Comparison of ENCODE assay signal across 18 cellular contexts in genomic region chr7:107208563-107208962, GRCh38. TPM values are rescaled to one million over a fixed set of nuclear protein-coding genes. Genes with fewer than 3 reads are reported as not detected.
DNase-seq lines count a peak whose midpoint lies in the region; ATAC-seq and TF ChIP-seq lines count a peak whose summit lies in the region.
"Had no signal": no experiment of that assay in that cellular context is flagged by ENCODE, and none has a peak within 500 bp of the region (broad histone marks: within the 10 kb centered on the region; RNA-seq: fewer than 3 reads in every experiment).

No MANE protein-coding gene starts in this region.

- in situ Hi-C loops in brain microvascular endothelial cell (cut with HindIII; ENCODE audit: low pct_ligation_motif_present, low sequenced_read_pairs): no loop called here

- H3K4me2 ChIP-seq in SK-N-SH: no peak overlapping the region

- H3K9ac ChIP-seq in SK-N-SH: no peak overlapping the region
- H3K9ac ChIP-seq in subcutaneous abdominal adipose tissue (ENCODE audit: low read length in 5 of 5): no peak overlapping the region

- CTCF ChIA-PET in SK-N-SH (lab: Yijun Ruan, JAX): interaction anchor here (1.7 to 2.6 kb wide), 2 partner anchors 14 to 534 kb away, joined by 5 to 10 read pairs; no protein-coding TSS in a partner anchor

- no peak for TF ChIP-seq CTCF in SK-N-SH (IDR thresholded peaks at IDR 0.05)
- TF ChIP-seq CTCF in brain microvascular endothelial cell (IDR thresholded peaks at IDR 0.05; ENCODE audit: low read depth, low read length, missing control alignments): no peak
- TF ChIP-seq CTCF in mucosa of descending colon (IDR thresholded peaks at IDR 0.05): no peak

- POLR2A ChIA-PET in SK-N-SH (lab: Yijun Ruan, JAX): interaction anchor here (0.5 kb wide), 1 partner anchor 67 kb away, joined by 3 read pairs; no protein-coding TSS in a partner anchor

- TF ChIP-seq RAD21 in SK-N-SH (IDR thresholded peaks at IDR 0.05; ENCODE audit: low read length): no peak

- H3K9me2 ChIP-seq in SK-N-SH: no peaks in the 10 kb centered on the region

- intact Hi-C loops in mucosa of descending colon (cut with DNase I, micrococcal nuclease): no loop called here

- H3K4me3 ChIP-seq in SK-N-SH (ENCODE audit: low read depth in 2 of 2, low read length in 1 of 2): no peak overlapping the region
- no peak overlapping the region for H3K4me3 ChIP-seq in brain microvascular endothelial cell (ENCODE audit: low read depth, low read length)
- H3K4me3 ChIP-seq in muscle layer of duodenum (ENCODE audit: low read depth in 1 of 2, low read length in 2 of 2): no peak overlapping the region
- no peak overlapping the region for H3K4me3 ChIP-seq in subcutaneous abdominal adipose tissue (ENCODE audit: low read depth in 1 of 5, low read length in 5 of 5)
- H3K4me3 ChIP-seq in mucosa of descending colon: no peak overlapping the region
- H3K4me3 ChIP-seq: ovary, tibial nerve had no signal

- DNase-seq in SK-N-SH (no peak), brain microvascular endothelial cell (no peak), NCI-H2081 (lab: John Stamatoyannopoulos, UW) (no peak), mucosa of descending colon (no peak)
- DNase-seq in effector CD4-positive, alpha-beta T cell: no peak
- DNase-seq: activated gamma-delta T cell; DMS153; effector memory CD4-positive, alpha-beta T cell; islet precursor cell; NCI-H187; ovary; SIG-M5 had no signal

- H3K36me3 ChIP-seq in SK-N-SH (replicated peaks in 1 of 2; ENCODE audit: control insufficient read depth in 1 of 2, insufficient read depth in 2 of 2, low read length in 1 of 2): peaks cover 23 to 59% of the 10 kb centered on the region in 2 experiments
- peaks cover 8% of the 10 kb centered on the region for H3K36me3 ChIP-seq in brain microvascular endothelial cell (replicated peaks)
- H3K36me3 ChIP-seq in muscle layer of duodenum (ENCODE audit: control insufficient read depth in 1 of 2, insufficient read depth in 2 of 2, low read length in 2 of 2): peaks cover 24 to 28% of the 10 kb centered on the region in 2 donors
- peaks cover 15 to 55% (median 38%) of the 10 kb centered on the region in 5 donors for H3K36me3 ChIP-seq in subcutaneous abdominal adipose tissue (ENCODE audit: control insufficient read depth in 5 of 5, insufficient read depth in 5 of 5, low read length in 5 of 5)
- no peaks in the 10 kb centered on the region for H3K36me3 ChIP-seq in mucosa of descending colon (ENCODE audit: low read depth)
- H3K36me3 ChIP-seq: ovary had no signal

- peak overlapping the region; percentile 6 to 44; a peak in 3 of 4 replicates for H3K27ac ChIP-seq in SK-N-SH (ENCODE audit: low read depth in 2 of 2, low read length in 1 of 2)
- peak overlapping the region; percentile 6 for H3K27ac ChIP-seq in brain microvascular endothelial cell
- H3K27ac ChIP-seq in muscle layer of duodenum (ENCODE audit: low read length): peak overlapping the region; percentile 3
- H3K27ac ChIP-seq in subcutaneous abdominal adipose tissue (ENCODE audit: low read depth, low read length): peak overlapping the region; percentile 58
- H3K27ac ChIP-seq: 22Rv1, ovary had no signal

- H3K4me1 ChIP-seq in SK-N-SH (ENCODE audit: control insufficient read depth in 1 of 2, insufficient read depth in 2 of 2, low read depth in 1 of 2, low read length in 1 of 2): peaks cover 0 to 14% of the 10 kb centered on the region in 2 experiments; a peak in 2 of 4 replicates
- H3K4me1 ChIP-seq in muscle layer of duodenum (ENCODE audit: control insufficient read depth in 1 of 2, insufficient read depth in 2 of 2, low read length in 2 of 2): peaks cover 0 to 9% of the 10 kb centered on the region in 2 donors
- peaks cover 0 to 36% (median 30%) of the 10 kb centered on the region in 5 donors for H3K4me1 ChIP-seq in subcutaneous abdominal adipose tissue (ENCODE audit: control insufficient read depth in 5 of 5, insufficient read depth in 5 of 5, low read length in 5 of 5)
- H3K4me1 ChIP-seq in mucosa of descending colon (ENCODE audit: low read depth): no peaks in the 10 kb centered on the region

- H3K79me2 ChIP-seq in SK-N-SH (ENCODE audit: insufficient read depth): no peaks in the 10 kb centered on the region

- no peaks in the 10 kb centered on the region for H4K20me1 ChIP-seq in SK-N-SH (ENCODE audit: insufficient read depth)

- WGBS in SK-N-SH (ENCODE audit: low lambda C conversion rate): 77% methylated on average over 5 of the region's 5 CpGs

- H3F3A ChIP-seq in SK-N-SH (replicated peaks; ENCODE audit: insufficient read depth): no peaks in the 10 kb centered on the region

- H3K27me3 ChIP-seq in SK-N-SH (ENCODE audit: insufficient read depth) (no peaks in the 10 kb centered on the region), brain microvascular endothelial cell (replicated peaks) (no peaks in the 10 kb centered on the region), muscle layer of duodenum (ENCODE audit: low read depth, low read length) (no peaks in the 10 kb centered on the region), subcutaneous abdominal adipose tissue (ENCODE audit: control insufficient read depth in 5 of 5, insufficient read depth in 4 of 5, low read length in 5 of 5) (no peaks in the 10 kb centered on the region)
- H3K27me3 ChIP-seq: ovary, tibial nerve had no signal

- H3K9me3 ChIP-seq in SK-N-SH (no peaks in the 10 kb centered on the region), muscle layer of duodenum (ENCODE audit: control insufficient read depth in 1 of 2, low read length in 2 of 2) (no peaks in the 10 kb centered on the region), subcutaneous abdominal adipose tissue (ENCODE audit: control insufficient read depth in 5 of 5, low read length in 5 of 5) (no peaks in the 10 kb centered on the region), mucosa of descending colon (no peaks in the 10 kb centered on the region)
- H3K9me3 ChIP-seq: ovary had no signal

- TF ChIP-seq EP300 in SK-N-SH (IDR thresholded peaks at IDR 0.05; ENCODE audit: borderline replicate concordance in 1 of 2, low read depth in 1 of 2, low read length in 1 of 2): no peak

- H2AFZ ChIP-seq in SK-N-SH (ENCODE audit: low read depth): no peak overlapping the region

- ATAC-seq in SK-N-SH treated with all-trans-retinoic acid at 6 μM for 48 hours (no peak), mucosa of descending colon (no peak)
- ATAC-seq: activated CD4-positive, CD25-positive, alpha-beta regulatory T cell treated with anti-CD3 and anti-CD28 coated beads, Interleukin-2, amount 50 U/mL, for 24 hours had no signal

TF ChIP-seq in SK-N-SH, 30 proteins besides CTCF, POLR2A, EP300 and RAD21 (continues in another document):
- TF ChIP-seq ELF1 (IDR thresholded peaks at IDR 0.05) (no peak), USF1 (IDR thresholded peaks at IDR 0.05; ENCODE audit: borderline replicate concordance, low read depth) (no peak), TEAD4 (IDR thresholded peaks at IDR 0.05; ENCODE audit: borderline replicate concordance, insufficient read depth) (no peak), GATA2 (CRISPR knock-in tag; IDR thresholded peaks at IDR 0.05) (peak; percentile 20; the same call in 1 of the 2 replicates), RFX5 (IDR thresholded peaks at IDR 0.05; ENCODE audit: low read length) (no peak), USF2 (IDR thresholded peaks at IDR 0.05; ENCODE audit: borderline replicate concordance, low read depth, low read length) (no peak)

TF ChIP-seq in SK-N-SH treated with all-trans-retinoic acid at 6 μM for 48 hours, 23 proteins besides CTCF, POLR2A, EP300 and RAD21 (continues in another document):
- TF ChIP-seq ARNTL (CRISPR knock-in tag; IDR thresholded peaks at IDR 0.05; ENCODE audit: borderline replicate concordance, low read depth): no peak
- TF ChIP-seq POU6F1 (CRISPR knock-in tag; IDR thresholded peaks at IDR 0.05; ENCODE audit: borderline replicate concordance, low read depth): no peak
- TF ChIP-seq PATZ1 (CRISPR knock-in tag; IDR thresholded peaks at IDR 0.05; ENCODE audit: borderline replicate concordance): no peak
- TF ChIP-seq ESRRG (CRISPR knock-in tag; IDR thresholded peaks at IDR 0.05): no peak
- no peak for TF ChIP-seq PPARA (CRISPR knock-in tag; IDR thresholded peaks at IDR 0.05; ENCODE audit: borderline replicate concordance)

RNA-seq across cellular contexts. Expression of gene HBP1, which starts 39.8 kb away (rescaled TPM):
- 27.2 and 36.8 TPM in 2 replicates for polyA plus RNA-seq in SK-N-SH (2012; rRNA removed)
- polyA plus RNA-seq in SK-N-SH (2012; cell fraction: cytosol; rRNA removed): 36.1 and 38.5 TPM in 2 replicates
- 25.1 and 58.0 TPM in 2 replicates for polyA plus RNA-seq in SK-N-SH (2012; cell fraction: nucleus; rRNA removed)
- 10 to 100 TPM; 41.2 to 81.5 (median 71.4) TPM for total RNA-seq in mucosa of descending colon

Comparison
In these comparisons a context has a peak if more than half of its experiments do, and no peak if none do; other contexts are left out.
1. H3K27ac ChIP-seq: peak in every context shown above with its lines; median percentile 58 in subcutaneous abdominal adipose tissue; 25 in SK-N-SH; 6 in brain microvascular endothelial cell; 3 in muscle layer of duodenum.